Comparison of ENCODE assay signal across 8 cellular contexts in the genomic region with DNA sequence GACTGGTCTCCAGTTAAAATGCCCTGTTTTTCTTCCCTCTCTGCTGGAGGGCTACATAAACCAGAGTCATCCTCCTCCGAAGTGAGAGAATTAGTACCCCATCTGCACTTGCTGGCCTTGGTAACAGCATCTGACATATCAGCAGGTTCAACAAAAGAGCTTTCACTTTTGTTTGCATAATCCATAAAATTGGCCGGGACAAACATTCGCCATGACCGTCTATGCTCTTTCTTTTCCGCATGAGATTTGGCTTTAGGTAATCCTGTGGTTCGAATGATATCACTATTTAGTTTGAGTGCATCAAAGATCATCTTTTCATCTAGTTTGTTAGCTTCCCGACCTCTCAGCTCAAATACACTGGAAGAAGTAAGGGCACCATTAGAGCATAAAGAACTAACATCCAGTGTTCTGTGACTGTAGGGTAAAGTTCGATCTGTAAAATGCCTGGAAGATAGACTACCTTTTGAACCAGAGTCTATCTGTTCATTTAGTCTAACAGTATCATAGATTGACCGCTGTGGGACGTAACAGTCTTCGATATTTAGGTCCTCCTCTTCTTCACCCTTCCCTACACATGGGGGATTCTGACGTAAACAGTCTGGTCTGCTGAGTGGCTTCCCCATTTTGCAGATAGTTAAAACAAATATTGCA.
DNase-seq lines count a peak whose midpoint lies in the region; ATAC-seq and TF ChIP-seq lines count a peak whose summit lies in the region.

No MANE protein-coding gene starts in this region.

- DNase-seq in HPDE6-E6E7 (ENCODE audit: extremely low spot score) = peak; percentile 5
- DNase-seq in SJCRH30 = peak in 1 of 2 experiments; percentile 37
- peak; percentile 14 for DNase-seq in hepatocyte (ENCODE audit: low spot score)
- no peak for DNase-seq in NCI-H128 (lab: John Stamatoyannopoulos, UW; ENCODE audit: unreplicated experiment)
- DNase-seq in NOMO-1 treated with dmso at 0.1 percent for 144 hours (lab: John Stamatoyannopoulos, UW; ENCODE audit: unreplicated experiment) = no peak
- DNase-seq in omental fat pad (ENCODE audit: low spot score) = no peak
- DNase-seq in NK-92 (lab: John Stamatoyannopoulos, UW; ENCODE audit: unreplicated experiment) = no peak

- H3K4me2 ChIP-seq in hepatocyte = peak overlapping the region; percentile 79

- H3K36me3 ChIP-seq in SJCRH30 (peaks cover 3% of the 10 kb centered on the region; the same call in 1 of the 2 replicates), hepatocyte (replicated peaks; ENCODE audit: insufficient read depth, low read depth) (no peaks in the 10 kb centered on the region)

- H3K79me2 ChIP-seq in hepatocyte = peaks cover 85% of the 10 kb centered on the region

- peak overlapping the region; percentile 58 for H3K4me3 ChIP-seq in SJCRH30
- H3K4me3 ChIP-seq in hepatocyte = peak overlapping the region; percentile 57

- H3K4me1 ChIP-seq in SJCRH30 = no peaks in the 10 kb centered on the region; the same call in 1 of the 2 replicates
- peaks cover 28% of the 10 kb centered on the region for H3K4me1 ChIP-seq in hepatocyte (ENCODE audit: insufficient read depth)

- 24% methylated on average over 12 of the region's 12 CpGs for WGBS in hepatocyte (ENCODE audit: low lambda C conversion rate, missing lambda C conversion rate)

- no peaks in the 10 kb centered on the region for H3K9me2 ChIP-seq in hepatocyte (replicated peaks; ENCODE audit: insufficient read depth)

- TF ChIP-seq CTCF in hepatocyte (IDR thresholded peaks at IDR 0.05; ENCODE audit: poor library complexity) (no peak), omental fat pad (IDR thresholded peaks at IDR 0.05) (no peak)

- no peak overlapping the region for H2AFZ ChIP-seq in hepatocyte

- peak overlapping the region; percentile 79 for H3K27ac ChIP-seq in SJCRH30
- peak overlapping the region; percentile 98 for H3K27ac ChIP-seq in hepatocyte
- H3K27ac ChIP-seq in temporal lobe (ENCODE audit: low read depth, low read length) = peak overlapping the region; percentile 70

- peaks cover 11% of the 10 kb centered on the region for H4K20me1 ChIP-seq in hepatocyte (ENCODE audit: insufficient read depth, poor library complexity, severe bottlenecking)

- ATAC-seq in omental fat pad (ENCODE audit: low FRiP score) = no peak

- H3K9me3 ChIP-seq in SJCRH30 (replicated peaks) (no peaks in the 10 kb centered on the region), hepatocyte (ENCODE audit: low read depth) (no peaks in the 10 kb centered on the region)

- H3K27me3 ChIP-seq in SJCRH30 (no peaks in the 10 kb centered on the region), hepatocyte (no peaks in the 10 kb centered on the region)

Comparison
In these comparisons a context has a peak if more than half of its experiments do, and no peak if none do; other contexts are left out.
1. DNase-seq: peak in HPDE6-E6E7 (single experiment) and hepatocyte (single experiment); none in NCI-H128 (single experiment), NOMO-1 treated with dmso at 0.1 percent for 144 hours (single experiment), omental fat pad (single experiment) and NK-92 (single experiment).
2. Peak in every context shown above with its lines, with median percentiles within 50 percentile points of each other: H3K27ac ChIP-seq.